8 cellular contexts compared by ENCODE assay signal in the genomic region with DNA sequence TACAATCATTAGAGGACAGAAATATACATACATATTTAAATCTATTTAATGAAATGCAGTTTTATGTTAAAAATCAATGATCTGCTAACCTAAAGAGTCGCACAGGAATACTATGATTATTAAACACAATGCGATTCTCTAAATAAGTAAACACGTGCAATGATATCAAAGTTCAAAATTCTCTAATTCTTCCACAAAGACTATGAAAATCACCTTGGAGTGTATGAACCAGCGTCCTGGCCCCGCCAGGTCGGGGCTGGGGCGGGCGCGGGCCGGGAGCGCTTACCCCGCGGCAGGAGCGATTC. TPM values are rescaled to one million over a fixed set of nuclear protein-coding genes. Genes with fewer than 3 reads are reported as not detected.
A peak's percentile ranks its signal among the peaks of the same experiment; 100 is the strongest.
DNase-seq lines count a peak whose midpoint lies in the region; ATAC-seq and TF ChIP-seq lines count a peak whose summit lies in the region.

No MANE protein-coding gene starts in this region.

- peak overlapping the region in 1 of 2 donors; percentile 75 for H3K4me3 ChIP-seq in body of pancreas
- H3K4me3 ChIP-seq in upper lobe of left lung, result peak overlapping the region; percentile 64 to 72 (median 66)

- H3K4me1 ChIP-seq in body of pancreas, result peaks cover 23% of the 10 kb centered on the region
- peaks cover 15 to 32% (median 22%) of the 10 kb centered on the region in 4 donors for H3K4me1 ChIP-seq in upper lobe of left lung

- H3K27ac ChIP-seq in body of pancreas (peak overlapping the region in 3 of 4 donors; percentile 88 to 96 (median 93)), upper lobe of left lung (peak overlapping the region in 3 of 4 donors; percentile 87 to 95 (median 92))

- CTCF ChIA-PET in activated naive CD4-positive, alpha-beta T cell treated with anti-CD3 and anti-CD28 coated beads, Interleukin-2, amount 10 ng/mL, durations not matched to agents 7 days and 5 days (lab: Charles Lee), result no interaction called here

- H3K4me3 Mint-ChIP-seq in activated naive CD4-positive, alpha-beta T cell treated with anti-CD3 and anti-CD28 coated beads, Interleukin-2, amount 10 ng/mL, durations not matched to agents 7 days and 5 days, result peak overlapping the region; percentile 94
- peak overlapping the region; percentile 97 for H3K4me3 Mint-ChIP-seq in memory B cell

- no peaks in the 10 kb centered on the region for H3K9me3 ChIP-seq in body of pancreas
- H3K9me3 ChIP-seq in upper lobe of left lung, result no peaks in the 10 kb centered on the region

- peak overlapping the region; percentile 95 for H3K27ac Mint-ChIP-seq in activated naive CD4-positive, alpha-beta T cell treated with anti-CD3 and anti-CD28 coated beads, Interleukin-2, amount 10 ng/mL, durations not matched to agents 7 days and 5 days
- H3K27ac Mint-ChIP-seq in memory B cell, result peak overlapping the region; percentile 98

- no peak for ATAC-seq in body of pancreas
- ATAC-seq in memory B cell (ENCODE audit: low read depth), result no peak
- ATAC-seq in upper lobe of left lung (ENCODE audit: low FRiP score in 2 of 2), result no peak
- no peak for ATAC-seq in GM18870 (IDR thresholded peaks at IDR 0.05; ENCODE audit: unreplicated experiment)
- no peak for ATAC-seq in GM18868 (IDR thresholded peaks at IDR 0.05; ENCODE audit: unreplicated experiment)

- DNase-seq in activated naive CD4-positive, alpha-beta T cell treated with anti-CD3 and anti-CD28 coated beads, Interleukin-2, amount 10 ng/mL, durations not matched to agents 7 days and 5 days, result no peak
- DNase-seq in activated naive CD4-positive, alpha-beta T cell (lab: John Stamatoyannopoulos, UW), result no peak
- DNase-seq in body of pancreas, result no peak
- DNase-seq in memory B cell (ENCODE audit: low spot score in 2 of 2), result no peak
- DNase-seq in upper lobe of left lung, result no peak
- DNase-seq in activated gamma-delta T cell treated with Interleukin-2 at 50 U/mL for 16 hours, result no peak

- intact Hi-C loops in body of pancreas (cut with DNase I), result no loop called here

- H3K9me3 Mint-ChIP-seq in activated naive CD4-positive, alpha-beta T cell treated with anti-CD3 and anti-CD28 coated beads, Interleukin-2, amount 10 ng/mL, durations not matched to agents 7 days and 5 days, result no peaks in the 10 kb centered on the region
- H3K9me3 Mint-ChIP-seq in memory B cell, result no peaks in the 10 kb centered on the region

- H3K27me3 Mint-ChIP-seq in activated naive CD4-positive, alpha-beta T cell treated with anti-CD3 and anti-CD28 coated beads, Interleukin-2, amount 10 ng/mL, durations not matched to agents 7 days and 5 days, result peaks cover 3% of the 10 kb centered on the region
- no peaks in the 10 kb centered on the region for H3K27me3 Mint-ChIP-seq in memory B cell

- no peak for TF ChIP-seq CTCF in body of pancreas (IDR thresholded peaks at IDR 0.05)
- TF ChIP-seq CTCF in upper lobe of left lung (IDR thresholded peaks at IDR 0.05), result no peak

- no peak for TF ChIP-seq EP300 in upper lobe of left lung (IDR thresholded peaks at IDR 0.05)

- 1 to 3% methylated on average over 14 of the region's 14 CpGs for WGBS in body of pancreas, 2 donors
- WGBS in upper lobe of left lung, 2 donors, result 2 to 5% methylated on average over 4 to 14 of the region's 14 CpGs

- H3K4me1 Mint-ChIP-seq in activated naive CD4-positive, alpha-beta T cell treated with anti-CD3 and anti-CD28 coated beads, Interleukin-2, amount 10 ng/mL, durations not matched to agents 7 days and 5 days, result peaks cover 56% of the 10 kb centered on the region
- peaks cover 17% of the 10 kb centered on the region for H3K4me1 Mint-ChIP-seq in memory B cell

- TF ChIP-seq POLR2A in body of pancreas (IDR thresholded peaks at IDR 0.05) (no peak), upper lobe of left lung (IDR thresholded peaks at IDR 0.05) (no peak)

- H3K36me3 ChIP-seq in body of pancreas (replicated peaks in 1 of 2; ENCODE audit: insufficient read depth in 1 of 2, low read depth in 2 of 2) (no peaks in the 10 kb centered on the region), upper lobe of left lung (peaks cover 0 to under 1% (median 0%) of the 10 kb centered on the region in 4 donors)

- H3K36me3 Mint-ChIP-seq in activated naive CD4-positive, alpha-beta T cell treated with anti-CD3 and anti-CD28 coated beads, Interleukin-2, amount 10 ng/mL, durations not matched to agents 7 days and 5 days, result peaks cover 34% of the 10 kb centered on the region
- H3K36me3 Mint-ChIP-seq in memory B cell, result peaks cover 4% of the 10 kb centered on the region

- H3K27me3 ChIP-seq in body of pancreas (no peaks in the 10 kb centered on the region), upper lobe of left lung (no peaks in the 10 kb centered on the region)

RNA-seq across cellular contexts. Expression of a gene that starts 0.6 kb away (rescaled TPM):
- total RNA-seq in body of pancreas, result 10 to 100 TPM; 15.6 to 20.8 TPM
- total RNA-seq in upper lobe of left lung, result 10 to 100 TPM; 13.6 to 48.2 (median 26.9) TPM

RNA-seq across cellular contexts. Expression of a gene that starts 21.8 kb away (rescaled TPM):
- total RNA-seq in body of pancreas (1 to 10 TPM in 1 of 2 donors, under 1 TPM in 1; 0.99 to 1.6 TPM), upper lobe of left lung (10 to 100 TPM in 4 of 6 donors, 1 to 10 TPM in 2; 4.2 to 19.5 (median 11.1) TPM)

RNA-seq across cellular contexts. Expression of a gene that starts 25.9 kb away (rescaled TPM):
- total RNA-seq in body of pancreas (10 to 100 TPM; 52.4 to 56.0 TPM), upper lobe of left lung (100 to 1,000 TPM in 2 of 6 donors, 10 to 100 TPM in 4; 52.4 to 146 (median 94.9) TPM)
